In the genomic region with DNA sequence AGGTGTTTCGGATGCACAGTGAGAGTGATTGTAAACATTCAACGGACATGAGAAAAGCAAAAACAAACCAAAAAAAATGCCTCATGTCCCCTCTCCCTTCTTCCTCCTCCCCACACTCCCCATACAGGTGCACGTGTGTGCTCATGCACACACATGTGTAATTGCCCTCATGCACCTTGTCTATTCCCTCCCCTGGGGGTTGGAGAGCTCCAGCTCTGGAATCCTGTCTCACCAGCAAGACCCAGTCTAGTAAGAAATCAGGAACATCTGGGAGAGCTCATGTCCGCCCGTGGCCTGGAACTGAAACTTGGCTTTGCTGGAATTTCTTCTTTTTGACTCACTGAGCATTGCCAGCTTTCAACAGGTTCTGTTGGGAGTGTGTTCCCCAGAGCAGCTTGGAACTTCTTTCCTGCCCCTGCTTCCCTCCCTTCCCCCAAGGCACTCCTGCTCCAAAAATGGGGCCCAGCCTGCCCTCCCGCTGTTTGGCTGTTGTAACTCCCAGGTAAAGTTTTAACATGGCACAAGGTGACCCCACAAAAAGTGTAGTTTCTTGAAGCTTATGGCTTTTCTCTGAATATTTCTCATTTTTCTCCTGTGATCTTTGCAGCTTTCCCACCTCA, we compare ENCODE assay signal across 1 cellular context.
TF ChIP-seq lines count a peak whose summit lies in the region.

No MANE protein-coding gene starts in this region.

TF ChIP-seq in GM12878, 131 proteins besides CTCF, POLR2A, EP300 and RAD21 (continued from another document):
- TF ChIP-seq, protein P1, sequence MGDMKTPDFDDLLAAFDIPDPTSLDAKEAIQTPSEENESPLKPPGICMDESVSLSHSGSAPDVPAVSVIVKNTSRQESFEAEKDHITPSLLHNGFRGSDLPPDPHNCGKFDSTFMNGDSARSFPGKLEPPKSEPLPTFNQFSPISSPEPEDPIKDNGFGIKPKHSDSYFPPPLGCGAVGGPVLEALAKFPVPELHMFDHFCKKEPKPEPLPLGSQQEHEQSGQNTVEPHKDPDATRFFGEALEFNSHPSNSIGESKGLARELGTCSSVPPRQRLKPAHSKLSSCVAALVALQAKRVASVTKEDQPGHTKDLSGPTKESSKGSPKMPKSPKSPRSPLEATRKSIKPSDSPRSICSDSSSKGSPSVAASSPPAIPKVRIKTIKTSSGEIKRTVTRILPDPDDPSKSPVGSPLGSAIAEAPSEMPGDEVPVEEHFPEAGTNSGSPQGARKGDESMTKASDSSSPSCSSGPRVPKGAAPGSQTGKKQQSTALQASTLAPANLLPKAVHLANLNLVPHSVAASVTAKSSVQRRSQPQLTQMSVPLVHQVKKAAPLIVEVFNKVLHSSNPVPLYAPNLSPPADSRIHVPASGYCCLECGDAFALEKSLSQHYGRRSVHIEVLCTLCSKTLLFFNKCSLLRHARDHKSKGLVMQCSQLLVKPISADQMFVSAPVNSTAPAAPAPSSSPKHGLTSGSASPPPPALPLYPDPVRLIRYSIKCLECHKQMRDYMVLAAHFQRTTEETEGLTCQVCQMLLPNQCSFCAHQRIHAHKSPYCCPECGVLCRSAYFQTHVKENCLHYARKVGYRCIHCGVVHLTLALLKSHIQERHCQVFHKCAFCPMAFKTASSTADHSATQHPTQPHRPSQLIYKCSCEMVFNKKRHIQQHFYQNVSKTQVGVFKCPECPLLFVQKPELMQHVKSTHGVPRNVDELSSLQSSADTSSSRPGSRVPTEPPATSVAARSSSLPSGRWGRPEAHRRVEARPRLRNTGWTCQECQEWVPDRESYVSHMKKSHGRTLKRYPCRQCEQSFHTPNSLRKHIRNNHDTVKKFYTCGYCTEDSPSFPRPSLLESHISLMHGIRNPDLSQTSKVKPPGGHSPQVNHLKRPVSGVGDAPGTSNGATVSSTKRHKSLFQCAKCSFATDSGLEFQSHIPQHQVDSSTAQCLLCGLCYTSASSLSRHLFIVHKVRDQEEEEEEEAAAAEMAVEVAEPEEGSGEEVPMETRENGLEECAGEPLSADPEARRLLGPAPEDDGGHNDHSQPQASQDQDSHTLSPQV (IDR thresholded peaks at IDR 0.05), result peak; percentile 4; the same call in 1 of the 2 replicates
- 0 out of 2 replicates have a peak, but pooled peaks have one; percentile 14 for TF ChIP-seq LARP7 (IDR thresholded peaks at IDR 0.05)
- peak; percentile 3; the same call in 1 of the 2 replicates for TF ChIP-seq TCF12 (IDR thresholded peaks at IDR 0.05; ENCODE audit: low read depth, low read length)
- TF ChIP-seq, protein P2, sequence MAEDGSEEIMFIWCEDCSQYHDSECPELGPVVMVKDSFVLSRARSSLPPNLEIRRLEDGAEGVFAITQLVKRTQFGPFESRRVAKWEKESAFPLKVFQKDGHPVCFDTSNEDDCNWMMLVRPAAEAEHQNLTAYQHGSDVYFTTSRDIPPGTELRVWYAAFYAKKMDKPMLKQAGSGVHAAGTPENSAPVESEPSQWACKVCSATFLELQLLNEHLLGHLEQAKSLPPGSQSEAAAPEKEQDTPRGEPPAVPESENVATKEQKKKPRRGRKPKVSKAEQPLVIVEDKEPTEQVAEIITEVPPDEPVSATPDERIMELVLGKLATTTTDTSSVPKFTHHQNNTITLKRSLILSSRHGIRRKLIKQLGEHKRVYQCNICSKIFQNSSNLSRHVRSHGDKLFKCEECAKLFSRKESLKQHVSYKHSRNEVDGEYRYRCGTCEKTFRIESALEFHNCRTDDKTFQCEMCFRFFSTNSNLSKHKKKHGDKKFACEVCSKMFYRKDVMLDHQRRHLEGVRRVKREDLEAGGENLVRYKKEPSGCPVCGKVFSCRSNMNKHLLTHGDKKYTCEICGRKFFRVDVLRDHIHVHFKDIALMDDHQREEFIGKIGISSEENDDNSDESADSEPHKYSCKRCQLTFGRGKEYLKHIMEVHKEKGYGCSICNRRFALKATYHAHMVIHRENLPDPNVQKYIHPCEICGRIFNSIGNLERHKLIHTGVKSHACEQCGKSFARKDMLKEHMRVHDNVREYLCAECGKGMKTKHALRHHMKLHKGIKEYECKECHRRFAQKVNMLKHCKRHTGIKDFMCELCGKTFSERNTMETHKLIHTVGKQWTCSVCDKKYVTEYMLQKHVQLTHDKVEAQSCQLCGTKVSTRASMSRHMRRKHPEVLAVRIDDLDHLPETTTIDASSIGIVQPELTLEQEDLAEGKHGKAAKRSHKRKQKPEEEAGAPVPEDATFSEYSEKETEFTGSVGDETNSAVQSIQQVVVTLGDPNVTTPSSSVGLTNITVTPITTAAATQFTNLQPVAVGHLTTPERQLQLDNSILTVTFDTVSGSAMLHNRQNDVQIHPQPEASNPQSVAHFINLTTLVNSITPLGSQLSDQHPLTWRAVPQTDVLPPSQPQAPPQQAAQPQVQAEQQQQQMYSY (CRISPR knock-in tag; IDR thresholded peaks at IDR 0.05), result 0 out of 2 replicates have a peak, but pooled peaks have one; percentile 6
- TF ChIP-seq POU2F2 (IDR thresholded peaks at IDR 0.05; ENCODE audit: borderline replicate concordance, low read depth, low read length), result no peak
- no peak for TF ChIP-seq SMC3 (IDR thresholded peaks at IDR 0.05; ENCODE audit: borderline replicate concordance, low read length)
- TF ChIP-seq, protein P3, sequence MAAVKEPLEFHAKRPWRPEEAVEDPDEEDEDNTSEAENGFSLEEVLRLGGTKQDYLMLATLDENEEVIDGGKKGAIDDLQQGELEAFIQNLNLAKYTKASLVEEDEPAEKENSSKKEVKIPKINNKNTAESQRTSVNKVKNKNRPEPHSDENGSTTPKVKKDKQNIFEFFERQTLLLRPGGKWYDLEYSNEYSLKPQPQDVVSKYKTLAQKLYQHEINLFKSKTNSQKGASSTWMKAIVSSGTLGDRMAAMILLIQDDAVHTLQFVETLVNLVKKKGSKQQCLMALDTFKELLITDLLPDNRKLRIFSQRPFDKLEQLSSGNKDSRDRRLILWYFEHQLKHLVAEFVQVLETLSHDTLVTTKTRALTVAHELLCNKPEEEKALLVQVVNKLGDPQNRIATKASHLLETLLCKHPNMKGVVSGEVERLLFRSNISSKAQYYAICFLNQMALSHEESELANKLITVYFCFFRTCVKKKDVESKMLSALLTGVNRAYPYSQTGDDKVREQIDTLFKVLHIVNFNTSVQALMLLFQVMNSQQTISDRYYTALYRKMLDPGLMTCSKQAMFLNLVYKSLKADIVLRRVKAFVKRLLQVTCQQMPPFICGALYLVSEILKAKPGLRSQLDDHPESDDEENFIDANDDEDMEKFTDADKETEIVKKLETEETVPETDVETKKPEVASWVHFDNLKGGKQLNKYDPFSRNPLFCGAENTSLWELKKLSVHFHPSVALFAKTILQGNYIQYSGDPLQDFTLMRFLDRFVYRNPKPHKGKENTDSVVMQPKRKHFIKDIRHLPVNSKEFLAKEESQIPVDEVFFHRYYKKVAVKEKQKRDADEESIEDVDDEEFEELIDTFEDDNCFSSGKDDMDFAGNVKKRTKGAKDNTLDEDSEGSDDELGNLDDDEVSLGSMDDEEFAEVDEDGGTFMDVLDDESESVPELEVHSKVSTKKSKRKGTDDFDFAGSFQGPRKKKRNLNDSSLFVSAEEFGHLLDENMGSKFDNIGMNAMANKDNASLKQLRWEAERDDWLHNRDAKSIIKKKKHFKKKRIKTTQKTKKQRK (IDR thresholded peaks at IDR 0.05; ENCODE audit: low read depth, low read length), result no peak
- TF ChIP-seq BHLHE40 (IDR thresholded peaks at IDR 0.05; ENCODE audit: borderline replicate concordance in 1 of 2, low read depth in 2 of 2, low read length in 1 of 2), result peak; percentile 47 to 77; a peak in 3 of 4 replicates
- TF ChIP-seq, protein P4, sequence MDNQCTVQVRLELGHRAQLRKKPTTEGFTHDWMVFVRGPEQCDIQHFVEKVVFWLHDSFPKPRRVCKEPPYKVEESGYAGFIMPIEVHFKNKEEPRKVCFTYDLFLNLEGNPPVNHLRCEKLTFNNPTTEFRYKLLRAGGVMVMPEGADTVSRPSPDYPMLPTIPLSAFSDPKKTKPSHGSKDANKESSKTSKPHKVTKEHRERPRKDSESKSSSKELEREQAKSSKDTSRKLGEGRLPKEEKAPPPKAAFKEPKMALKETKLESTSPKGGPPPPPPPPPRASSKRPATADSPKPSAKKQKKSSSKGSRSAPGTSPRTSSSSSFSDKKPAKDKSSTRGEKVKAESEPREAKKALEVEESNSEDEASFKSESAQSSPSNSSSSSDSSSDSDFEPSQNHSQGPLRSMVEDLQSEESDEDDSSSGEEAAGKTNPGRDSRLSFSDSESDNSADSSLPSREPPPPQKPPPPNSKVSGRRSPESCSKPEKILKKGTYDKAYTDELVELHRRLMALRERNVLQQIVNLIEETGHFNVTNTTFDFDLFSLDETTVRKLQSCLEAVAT (IDR thresholded peaks at IDR 0.05), result 0 out of 2 replicates have a peak, but pooled peaks have one; percentile 73
